ENCODE assay signal across 11 cellular contexts in the genomic region with DNA sequence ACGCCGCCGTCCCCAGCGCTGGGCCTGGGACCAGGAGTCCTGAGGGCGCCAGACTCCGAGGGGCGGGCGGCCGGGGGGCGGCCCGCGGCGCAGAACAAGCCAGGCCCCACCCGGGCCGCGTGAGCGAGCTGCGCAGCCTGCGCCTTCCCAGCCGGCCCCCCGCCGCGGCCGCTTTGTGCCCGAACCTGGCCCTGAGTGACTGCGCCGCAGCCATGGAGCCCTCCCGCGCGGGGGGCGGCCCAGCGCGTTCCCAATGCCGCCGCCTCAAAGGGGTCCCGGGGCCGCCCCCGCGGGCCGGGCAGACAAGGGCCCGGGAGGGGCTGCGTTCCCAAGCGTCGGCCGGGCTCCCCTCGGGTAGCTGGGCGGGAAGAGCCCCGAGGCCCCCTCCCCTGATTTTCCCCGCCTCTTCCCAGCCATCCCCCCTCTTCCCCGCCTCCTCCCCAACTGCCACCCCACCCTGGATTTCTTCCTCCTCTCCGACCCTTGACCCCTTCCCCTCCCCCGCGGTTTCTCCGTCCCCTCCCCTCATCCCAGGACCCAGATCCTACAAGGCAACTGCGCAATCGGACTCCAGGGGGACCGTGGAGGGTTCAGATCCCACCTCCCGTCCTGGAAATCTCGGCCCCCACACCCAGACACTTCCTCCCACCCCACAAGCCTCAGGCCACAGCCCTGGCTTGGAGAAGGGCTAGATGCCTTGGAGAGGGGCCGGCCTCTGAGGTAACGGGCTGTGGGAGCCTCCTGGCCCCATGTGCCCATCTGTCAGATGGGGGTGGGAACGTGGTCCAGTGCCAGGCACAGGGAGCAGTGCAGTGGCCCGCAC. TPM values are rescaled to one million over a fixed set of nuclear protein-coding genes. Genes with fewer than 3 reads are reported as not detected.
DNase-seq lines count a peak whose midpoint lies in the region; ATAC-seq and TF ChIP-seq lines count a peak whose summit lies in the region.
"Had no signal": no experiment of that assay in that cellular context is flagged by ENCODE, and none has a peak within 500 bp of the region (broad histone marks: within the 10 kb centered on the region; RNA-seq: fewer than 3 reads in every experiment).

No MANE protein-coding gene starts in this region.

- H3K4me1 ChIP-seq in ectodermal cell (ENCODE audit: control insufficient read depth, insufficient read depth, low read length) (peaks cover 59% of the 10 kb centered on the region), stomach (peaks cover 15 to 50% (median 34%) of the 10 kb centered on the region in 4 donors)

- no peaks in the 10 kb centered on the region for H3K27me3 ChIP-seq in ectodermal cell (ENCODE audit: control insufficient read depth, insufficient read depth, low read length, poor library complexity, severe bottlenecking)
- H3K27me3 ChIP-seq in stomach = peaks cover 0 to 46% (median 16%) of the 10 kb centered on the region in 3 donors

- intact Hi-C loops in stomach (cut with DNase I; ENCODE audit: low total_unique reads) = no loop called here

- WGBS in ectodermal cell, 2 experiments = 4% methylated on average over 62 to 63 of the region's 63 CpGs
- WGBS in stomach, 5 donors = 13 to 62% (median 20%) methylated on average over 11 to 63 of the region's 63 CpGs

- TF ChIP-seq CTCF in stomach (IDR thresholded peaks at IDR 0.05) = no peak

- no peak for TF ChIP-seq POLR2A in stomach (IDR thresholded peaks at IDR 0.05)

- H3K27ac ChIP-seq in ectodermal cell (ENCODE audit: insufficient read depth, low read depth, low read length, poor library complexity, severe bottlenecking) = no peak overlapping the region
- H3K27ac ChIP-seq in stomach = peak overlapping the region in 4 of 5 donors; percentile 13 to 76 (median 43)
- H3K27ac ChIP-seq: epithelial cell of prostate had no signal

- no peaks in the 10 kb centered on the region for H3K36me3 ChIP-seq in ectodermal cell (ENCODE audit: control insufficient read depth, insufficient read depth, low read length)
- no peaks in the 10 kb centered on the region for H3K36me3 ChIP-seq in stomach

- H3K4me3 ChIP-seq in ectodermal cell (ENCODE audit: insufficient read depth, low read depth, low read length) (peak overlapping the region; percentile 26), stomach (peak overlapping the region; percentile 13 to 33 (median 26))

- ATAC-seq in GM18511 (IDR thresholded peaks at IDR 0.05; ENCODE audit: unreplicated experiment) (no peak), GM21528 (IDR thresholded peaks at IDR 0.05; ENCODE audit: low FRiP score, unreplicated experiment) (no peak)
- ATAC-seq: activated T-cell treated with anti-CD3 and anti-CD28 coated beads, Interleukin-2, amount 50 U/mL, for 72 hours; T-cell had no signal

- H3K9me3 ChIP-seq in ectodermal cell (ENCODE audit: control insufficient read depth, low read length) (no peaks in the 10 kb centered on the region), stomach (no peaks in the 10 kb centered on the region)

- TF ChIP-seq EP300 in stomach (IDR thresholded peaks at IDR 0.05) = no peak

- DNase-seq in NCI-H446 treated with DMSO at 0.1 percent for 48 hours (lab: John Stamatoyannopoulos, UW) = peak; percentile 39
- peak; percentile 48 for DNase-seq in iPS-NIHi7 (ENCODE audit: extremely low spot score)
- DNase-seq in stomach = no peak
- DNase-seq in NCI-H187 (lab: John Stamatoyannopoulos, UW) = no peak
- DNase-seq: activated T-cell treated with anti-CD3 and anti-CD28 coated beads, Interleukin-2, amount 50 U/mL, for 72 hours; NK-92 treated with Interleukin-12 subunit alpha and Interleukin-12 subunit beta, amount 100 ng/mL, for 24 hours; T-cell had no signal

RNA-seq across cellular contexts. Expression of a gene that starts 17.1 kb away (rescaled TPM):
- polyA plus RNA-seq in ectodermal cell (2013, experiment 1 of 4) = 86.8 TPM
- 75.8 TPM for polyA plus RNA-seq in ectodermal cell (2013, experiment 2 of 4)
- polyA plus RNA-seq in ectodermal cell (2013, experiment 3 of 4) = 49.6 TPM
- polyA plus RNA-seq in ectodermal cell (2013, experiment 4 of 4) = 50.4 TPM
- total RNA-seq in stomach = 1 to 10 TPM in 3 of 5 donors, under 1 TPM in 2; 0.29 to 3.5 (median 1.3) TPM
- 1 to 10 TPM in 1 of 3 donors, under 1 TPM in 2; 0.68 to 1.2 (median 0.81) TPM for polyA plus RNA-seq in stomach
- total RNA-seq: activated T-cell treated with anti-CD3 and anti-CD28 coated beads, Interleukin-2, amount 50 U/mL, for 72 hours had no signal

Comparison
In these comparisons a context has a peak if more than half of its experiments do, and no peak if none do; other contexts are left out.
1. DNase-seq: peak in NCI-H446 treated with DMSO at 0.1 percent for 48 hours (single experiment) and iPS-NIHi7 (single experiment); none in stomach (single experiment) and NCI-H187 (0 of 2).